ENCODE assay signal across 1 cellular context in genomic region chr11:124740277-124740882, GRCh38.
TF ChIP-seq lines count a peak whose summit lies in the region.

No MANE protein-coding gene starts in this region.

TF ChIP-seq in liver, 16 proteins besides CTCF, POLR2A, EP300 and RAD21 (continued from another document):
- TF ChIP-seq ZBTB33 (IDR thresholded peaks at IDR 0.05) (no peak), FOXA2 (IDR thresholded peaks at IDR 0.05) (no peak), FOXA1 (IDR thresholded peaks at IDR 0.05) (no peak), HNF4A (conservative IDR thresholded peaks at IDR 0.05) (no peak), SP1 (IDR thresholded peaks at IDR 0.05) (no peak), RXRA (IDR thresholded peaks at IDR 0.05) (no peak)
